In genomic region chr6:44128020-44128917, GRCh38 we compare ENCODE assay signal across 8 cellular contexts. TPM values are rescaled to one million over a fixed set of nuclear protein-coding genes. Genes with fewer than 3 reads are reported as not detected.
DNase-seq lines count a peak whose midpoint lies in the region; ATAC-seq and TF ChIP-seq lines count a peak whose summit lies in the region.

No MANE protein-coding gene starts in this region.

- no peaks in the 10 kb centered on the region for H3K9me3 Mint-ChIP-seq in activated naive CD8-positive, alpha-beta T cell treated with anti-CD3 and anti-CD28 coated beads, Interleukin-2, amount 50 U/mL, for 24 hours
- H3K9me3 Mint-ChIP-seq in progenitor cell of endocrine pancreas (ENCODE audit: low read depth), result no peaks in the 10 kb centered on the region

- H3K27me3 Mint-ChIP-seq in activated naive CD8-positive, alpha-beta T cell treated with anti-CD3 and anti-CD28 coated beads, Interleukin-2, amount 50 U/mL, for 24 hours, result no peaks in the 10 kb centered on the region
- no peaks in the 10 kb centered on the region for H3K27me3 Mint-ChIP-seq in progenitor cell of endocrine pancreas

- H3K9me3 ChIP-seq in left ventricle myocardium inferior (replicated peaks), result no peaks in the 10 kb centered on the region

- H3K4me1 ChIP-seq in left ventricle myocardium inferior, result peaks cover 88% of the 10 kb centered on the region

- peaks cover 16% of the 10 kb centered on the region for H3K36me3 Mint-ChIP-seq in activated naive CD8-positive, alpha-beta T cell treated with anti-CD3 and anti-CD28 coated beads, Interleukin-2, amount 50 U/mL, for 24 hours (ENCODE audit: low read depth)
- H3K36me3 Mint-ChIP-seq in progenitor cell of endocrine pancreas (ENCODE audit: insufficient read depth), result peaks cover 7% of the 10 kb centered on the region

- TF ChIP-seq CTCF in left ventricle myocardium inferior (IDR thresholded peaks at IDR 0.05; ENCODE audit: borderline replicate concordance) (peak; percentile 41), progenitor cell of endocrine pancreas (IDR thresholded peaks at IDR 0.05; ENCODE audit: unreplicated experiment) (peak; percentile 31)

- intact Hi-C loops in left ventricle myocardium inferior (cut with micrococcal nuclease), result no loop called here

- peaks cover 44% of the 10 kb centered on the region for H3K4me1 Mint-ChIP-seq in activated naive CD8-positive, alpha-beta T cell treated with anti-CD3 and anti-CD28 coated beads, Interleukin-2, amount 50 U/mL, for 24 hours
- H3K4me1 Mint-ChIP-seq in progenitor cell of endocrine pancreas (ENCODE audit: low read depth), result peaks cover 34% of the 10 kb centered on the region

- H3K27me3 ChIP-seq in left ventricle myocardium inferior (ENCODE audit: low read depth), result no peaks in the 10 kb centered on the region

- ATAC-seq in activated naive CD8-positive, alpha-beta T cell treated with anti-CD3 and anti-CD28 coated beads, Interleukin-2, amount 50 U/mL, for 24 hours, result no peak

- H3K4me3 Mint-ChIP-seq in activated naive CD8-positive, alpha-beta T cell treated with anti-CD3 and anti-CD28 coated beads, Interleukin-2, amount 50 U/mL, for 24 hours, result peak overlapping the region; percentile 86
- peak overlapping the region; percentile 82 for H3K4me3 Mint-ChIP-seq in progenitor cell of endocrine pancreas (ENCODE audit: low read depth)

- peak; percentile 18 for DNase-seq in activated naive CD4-positive, alpha-beta T cell treated with Interleukin-2 at 50 U/mL for 16 hours
- DNase-seq in activated naive CD4-positive, alpha-beta T cell (lab: John Stamatoyannopoulos, UW), result no peak
- peak; percentile 28 for DNase-seq in LoVo (ENCODE audit: low spot score)
- peak; percentile 31 for DNase-seq in activated naive CD8-positive, alpha-beta T cell treated with anti-CD3 and anti-CD28 coated beads, Interleukin-2, amount 50 U/mL, for 24 hours
- peak; percentile 40 for DNase-seq in left ventricle myocardium inferior
- peak; percentile 28 for DNase-seq in progenitor cell of endocrine pancreas (ENCODE audit: low spot score, unreplicated experiment)
- no peak for DNase-seq in NCI-H524 (lab: John Stamatoyannopoulos, UW)
- DNase-seq in DMS79 treated with DMSO at 0.1 percent for 48 hours (lab: John Stamatoyannopoulos, UW), result no peak

- no peaks in the 10 kb centered on the region for H3K36me3 ChIP-seq in left ventricle myocardium inferior

- H3K27ac Mint-ChIP-seq in activated naive CD8-positive, alpha-beta T cell treated with anti-CD3 and anti-CD28 coated beads, Interleukin-2, amount 50 U/mL, for 24 hours, result peak overlapping the region; percentile 56
- H3K27ac Mint-ChIP-seq in progenitor cell of endocrine pancreas, result no peak overlapping the region

- H3K27ac ChIP-seq in left ventricle myocardium inferior (replicated peaks), result peak overlapping the region; percentile 93

- peak overlapping the region; percentile 99 for H3K4me3 ChIP-seq in left ventricle myocardium inferior

RNA-seq across cellular contexts. Expression of gene TMEM63B, which starts 0.9 kb away (rescaled TPM):
- total RNA-seq in left ventricle myocardium inferior (37.2 TPM), progenitor cell of endocrine pancreas (69.1 and 72.3 TPM in 2 replicates)

RNA-seq across cellular contexts. Expression of gene MRPL14, which starts 1.0 kb away (rescaled TPM):
- total RNA-seq in left ventricle myocardium inferior, result 36.8 TPM
- 49.9 and 51.1 TPM in 2 replicates for total RNA-seq in progenitor cell of endocrine pancreas

RNA-seq across cellular contexts. Expression of gene CAPN11, which starts 30.4 kb away (rescaled TPM):
- total RNA-seq in left ventricle myocardium inferior (0.25 TPM), progenitor cell of endocrine pancreas (not detected in 2 replicates)

Comparison
In these comparisons a context has a peak if more than half of its experiments do, and no peak if none do; other contexts are left out.
1. DNase-seq: peak in activated naive CD4-positive, alpha-beta T cell treated with Interleukin-2 at 50 U/mL for 16 hours (single experiment), LoVo (single experiment), activated naive CD8-positive, alpha-beta T cell treated with anti-CD3 and anti-CD28 coated beads, Interleukin-2, amount 50 U/mL, for 24 hours (single experiment), left ventricle myocardium inferior (single experiment) and progenitor cell of endocrine pancreas (single experiment); none in activated naive CD4-positive, alpha-beta T cell (0 of 4), NCI-H524 (0 of 2) and DMS79 treated with DMSO at 0.1 percent for 48 hours (single experiment).